ENCODE assay signal across 17 cellular contexts in genomic region chr5:155631116-155631515, GRCh38.
DNase-seq lines count a peak whose midpoint lies in the region; ATAC-seq and TF ChIP-seq lines count a peak whose summit lies in the region.
"Had no signal": no experiment of that assay in that cellular context is flagged by ENCODE, and none has a peak within 500 bp of the region (broad histone marks: within the 10 kb centered on the region; RNA-seq: fewer than 3 reads in every experiment).

No MANE protein-coding gene starts in this region.

- peaks cover 0 to 6% (median 5%) of the 10 kb centered on the region in 3 donors for H3K9me3 Mint-ChIP-seq in T-cell
- no peaks in the 10 kb centered on the region for H3K9me3 Mint-ChIP-seq in activated CD8-positive, alpha-beta T cell treated with anti-CD3 and anti-CD28 coated beads for 36 hours
- H3K9me3 Mint-ChIP-seq: effector memory CD8-positive, alpha-beta T cell; stimulated activated effector memory CD8-positive, alpha-beta T cell treated with anti-CD3 and anti-CD28 coated beads, Interleukin-12 subunit alpha, Interleukin-12 subunit beta, amount 100 ng/mL, for 72 hours had no signal

- ATAC-seq in left colon (peak; percentile 36), GM19324 (IDR thresholded peaks at IDR 0.05; ENCODE audit: low FRiP score, unreplicated experiment) (no peak), T-cell (replicated peaks in 1 of 4) (no peak)
- no peak for ATAC-seq in activated CD8-positive, alpha-beta T cell treated with anti-CD3 and anti-CD28 coated beads for 36 hours
- ATAC-seq: activated CD8-positive, alpha-beta T cell treated with anti-CD3 and anti-CD28 coated beads, Interleukin-2, amount 10 ng/mL, durations not matched to agents 7 days and 5 days; effector memory CD8-positive, alpha-beta T cell; natural killer cell treated with Interleukin-12 subunit alpha and Interleukin-12 subunit beta and Interleukin-15 and Interleukin-18, amount 100 ng/mL, for 72 hours; stimulated activated effector memory CD8-positive, alpha-beta T cell treated with anti-CD3 and anti-CD28 coated beads, Interleukin-12 subunit alpha, Interleukin-12 subunit beta, amount 100 ng/mL, for 72 hours had no signal

- no peaks in the 10 kb centered on the region for H3K4me1 Mint-ChIP-seq in T-cell
- no peaks in the 10 kb centered on the region for H3K4me1 Mint-ChIP-seq in activated CD8-positive, alpha-beta T cell treated with anti-CD3 and anti-CD28 coated beads for 36 hours (ENCODE audit: low read depth)
- H3K4me1 Mint-ChIP-seq: stimulated activated effector memory CD8-positive, alpha-beta T cell treated with anti-CD3 and anti-CD28 coated beads, Interleukin-12 subunit alpha, Interleukin-12 subunit beta, amount 100 ng/mL, for 72 hours had no signal

- in situ Hi-C loops in G401 (cut with HindIII; ENCODE audit: low sequenced_read_pairs) = no loop called here

- H3K27me3 Mint-ChIP-seq in T-cell = peaks cover 6 to 9% of the 10 kb centered on the region in 2 donors
- H3K27me3 Mint-ChIP-seq in activated CD8-positive, alpha-beta T cell treated with anti-CD3 and anti-CD28 coated beads for 36 hours = peaks cover 3% of the 10 kb centered on the region

- intact Hi-C loops in left colon (cut with DNase I, micrococcal nuclease) = no loop called here
- intact Hi-C loops in activated CD8-positive, alpha-beta T cell treated with anti-CD3 and anti-CD28 coated beads for 36 hours (cut with micrococcal nuclease) = no loop called here

- H3K27ac Mint-ChIP-seq in T-cell = no peak overlapping the region
- H3K27ac Mint-ChIP-seq in activated CD8-positive, alpha-beta T cell treated with anti-CD3 and anti-CD28 coated beads for 36 hours = no peak overlapping the region
- H3K27ac Mint-ChIP-seq: activated CD8-positive, alpha-beta T cell treated with anti-CD3 and anti-CD28 coated beads, Interleukin-2, amount 10 ng/mL, durations not matched to agents 7 days and 5 days; effector memory CD8-positive, alpha-beta T cell; natural killer cell treated with Interleukin-12 subunit alpha and Interleukin-12 subunit beta and Interleukin-15 and Interleukin-18, amount 100 ng/mL, for 72 hours; stimulated activated effector memory CD8-positive, alpha-beta T cell treated with anti-CD3 and anti-CD28 coated beads, Interleukin-12 subunit alpha, Interleukin-12 subunit beta, amount 100 ng/mL, for 72 hours had no signal

- POLR2A ChIA-PET in T-cell (lab: Charles Lee) = no interaction called here
- POLR2A ChIA-PET in activated CD8-positive, alpha-beta T cell treated with anti-CD3 and anti-CD28 coated beads for 36 hours (lab: Charles Lee) = no interaction called here

- H3K36me3 Mint-ChIP-seq in T-cell = no peaks in the 10 kb centered on the region
- no peaks in the 10 kb centered on the region for H3K36me3 Mint-ChIP-seq in activated CD8-positive, alpha-beta T cell treated with anti-CD3 and anti-CD28 coated beads for 36 hours (ENCODE audit: low read depth)
- H3K36me3 Mint-ChIP-seq: natural killer cell treated with Interleukin-12 subunit alpha and Interleukin-12 subunit beta and Interleukin-15 and Interleukin-18, amount 100 ng/mL, for 72 hours; stimulated activated effector memory CD8-positive, alpha-beta T cell treated with anti-CD3 and anti-CD28 coated beads, Interleukin-12 subunit alpha, Interleukin-12 subunit beta, amount 100 ng/mL, for 72 hours had no signal

- TF ChIP-seq CTCF in activated CD8-positive, alpha-beta T cell treated with anti-CD3 and anti-CD28 coated beads for 36 hours (IDR thresholded peaks at IDR 0.05) = no peak

- no peak overlapping the region for H3K4me3 Mint-ChIP-seq in T-cell
- H3K4me3 Mint-ChIP-seq in activated CD8-positive, alpha-beta T cell treated with anti-CD3 and anti-CD28 coated beads for 36 hours = no peak overlapping the region
- H3K4me3 Mint-ChIP-seq: activated CD8-positive, alpha-beta T cell treated with anti-CD3 and anti-CD28 coated beads, Interleukin-2, amount 10 ng/mL, durations not matched to agents 7 days and 5 days; effector memory CD8-positive, alpha-beta T cell; natural killer cell treated with Interleukin-12 subunit alpha and Interleukin-12 subunit beta and Interleukin-15 and Interleukin-18, amount 100 ng/mL, for 72 hours; stimulated activated effector memory CD8-positive, alpha-beta T cell treated with anti-CD3 and anti-CD28 coated beads, Interleukin-12 subunit alpha, Interleukin-12 subunit beta, amount 100 ng/mL, for 72 hours had no signal

- CTCF ChIA-PET in T-cell (lab: Charles Lee) = interaction anchor here in 1 of 2 donors (0.6 kb wide), 1 partner anchor 50 kb away, joined by 3 read pairs; no protein-coding TSS in a partner anchor
- CTCF ChIA-PET in activated CD8-positive, alpha-beta T cell treated with anti-CD3 and anti-CD28 coated beads for 36 hours (lab: Charles Lee) = no interaction called here

- DNase-seq in G401 (ENCODE audit: low spot score) (peak; percentile 74), NCI-H69 (lab: John Stamatoyannopoulos, UW) (peak; percentile 75), dermis microvascular lymphatic vessel endothelial cell (ENCODE audit: low read depth in 2 of 2) (peak; percentile 42 to 96), left colon (no peak), NCI-H1417 treated with DMSO at 0.1 percent for 48 hours (lab: John Stamatoyannopoulos, UW) (no peak), T-cell (no peak)
- DNase-seq in activated CD8-positive, alpha-beta T cell treated with anti-CD3 and anti-CD28 coated beads for 36 hours = no peak
- DNase-seq: activated CD8-positive, alpha-beta T cell treated with anti-CD3 and anti-CD28 coated beads, Interleukin-2, amount 10 ng/mL, durations not matched to agents 7 days and 5 days; BE2C; central memory CD4-positive, alpha-beta T cell; effector memory CD8-positive, alpha-beta T cell; KG1; NCI-H345; thyroid gland had no signal

Comparison
In these comparisons a context has a peak if more than half of its experiments do, and no peak if none do; other contexts are left out.
1. DNase-seq: peak in G401 (single experiment), NCI-H69 (single experiment) and dermis microvascular lymphatic vessel endothelial cell (2 of 2); none in left colon (0 of 2), NCI-H1417 treated with DMSO at 0.1 percent for 48 hours (single experiment), T-cell (0 of 34) and activated CD8-positive, alpha-beta T cell treated with anti-CD3 and anti-CD28 coated beads for 36 hours (single experiment).